ENCODE assay signal across 8 cellular contexts in genomic region chr10:90787906-90788491, GRCh38.
DNase-seq lines count a peak whose midpoint lies in the region; ATAC-seq and TF ChIP-seq lines count a peak whose summit lies in the region.

No MANE protein-coding gene starts in this region.

- no peak for TF ChIP-seq POLR2A in NB4 (IDR thresholded peaks at IDR 0.05; ENCODE audit: extremely low read depth, insufficient read length)

- TF ChIP-seq CTCF in NB4 (IDR thresholded peaks at IDR 0.05; ENCODE audit: low read depth, low read length): peak; percentile 90
- peak; percentile 68 to 80 for TF ChIP-seq CTCF in right atrium auricular region (IDR thresholded peaks at IDR 0.05)

- peak; percentile 48 for ATAC-seq in Right ventricle myocardium superior (ENCODE audit: poor library complexity)
- ATAC-seq in GM21381 (IDR thresholded peaks at IDR 0.05; ENCODE audit: unreplicated experiment): no peak
- ATAC-seq in HG03039 (IDR thresholded peaks at IDR 0.05; ENCODE audit: unreplicated experiment): no peak

- intact Hi-C loops in Right ventricle myocardium superior (cut with DNase I): loop anchor here (10.0 kb wide), 1 partner anchor 993 kb away; no protein-coding TSS in a partner anchor
- intact Hi-C loops in cardiac septum (cut with DNase I): loop anchor here (5.0 kb wide), 1 partner anchor 996 kb away; no protein-coding TSS in a partner anchor

- no peaks in the 10 kb centered on the region for H3K27me3 ChIP-seq in right atrium auricular region

- H3K9me3 ChIP-seq in right atrium auricular region: no peaks in the 10 kb centered on the region

- H3K36me3 ChIP-seq in right atrium auricular region: no peaks in the 10 kb centered on the region

- no peak overlapping the region for H3K27ac ChIP-seq in right atrium auricular region

- no peaks in the 10 kb centered on the region for H3K4me1 ChIP-seq in right atrium auricular region

- no peak for DNase-seq in Right ventricle myocardium superior
- DNase-seq in cardiac septum (ENCODE audit: low spot score): no peak
- DNase-seq in NB4 (ENCODE audit: low read depth): peak; percentile 36
- peak; percentile 12 to 29 for DNase-seq in activated CD4-positive, alpha-beta T cell treated with anti-CD3 and anti-CD28 coated beads, Interleukin-2, amount 50 U/mL, for 48 hours
- no peak for DNase-seq in right atrium auricular region (ENCODE audit: low spot score)
- DNase-seq in stimulated activated CD4-positive, alpha-beta T cell treated with anti-CD3 and anti-CD28 coated beads, Interleukin-4, amount 100 ng/mL, for 24 hours: peak; percentile 25

- H3K4me3 ChIP-seq in NB4 (ENCODE audit: low read depth, low read length): no peak overlapping the region
- no peak overlapping the region for H3K4me3 ChIP-seq in right atrium auricular region

Comparison
In these comparisons a context has a peak if more than half of its experiments do, and no peak if none do; other contexts are left out.
1. DNase-seq: peak in NB4 (single experiment), activated CD4-positive, alpha-beta T cell treated with anti-CD3 and anti-CD28 coated beads, Interleukin-2, amount 50 U/mL, for 48 hours (2 of 2) and stimulated activated CD4-positive, alpha-beta T cell treated with anti-CD3 and anti-CD28 coated beads, Interleukin-4, amount 100 ng/mL, for 24 hours (single experiment); none in Right ventricle myocardium superior (single experiment), cardiac septum (single experiment) and right atrium auricular region (single experiment).